Comparison of ENCODE assay signal across 28 cellular contexts in genomic region chr2:146666336-146666735, GRCh38.
DNase-seq lines count a peak whose midpoint lies in the region; ATAC-seq, FAIRE-seq and TF ChIP-seq lines count a peak whose summit lies in the region.
"Had no signal": no experiment of that assay in that cellular context is flagged by ENCODE, and none has a peak within 500 bp of the region (broad histone marks: within the 10 kb centered on the region; RNA-seq: fewer than 3 reads in every experiment).

No MANE protein-coding gene starts in this region.

- no peaks in the 10 kb centered on the region for H4K20me1 ChIP-seq in keratinocyte (ENCODE audit: control insufficient read depth, extremely low read depth, insufficient read depth, low read length)

- no peak overlapping the region for H3K9ac ChIP-seq in keratinocyte (ENCODE audit: control insufficient read depth, extremely low read depth, insufficient read depth, low read length)

- H3K9me3 ChIP-seq in keratinocyte (ENCODE audit: control insufficient read depth, low read depth, low read length) = no peaks in the 10 kb centered on the region
- H3K9me3 ChIP-seq: ascending aorta, uterus had no signal

- no peaks in the 10 kb centered on the region for H3K9me1 ChIP-seq in keratinocyte (ENCODE audit: control insufficient read depth, extremely low read depth, insufficient read depth, low read length)

- H2AFZ ChIP-seq in keratinocyte (ENCODE audit: control insufficient read depth, low read length) = no peak overlapping the region
- H2AFZ ChIP-seq: GM23338 had no signal

- H3K36me3 ChIP-seq in bronchial epithelial cell (ENCODE audit: control insufficient read depth, insufficient read depth, low read length) (no peaks in the 10 kb centered on the region), keratinocyte (ENCODE audit: control insufficient read depth in 2 of 2, extremely low read depth in 1 of 2, insufficient read depth in 2 of 2, low read length in 2 of 2) (no peaks in the 10 kb centered on the region)
- H3K36me3 ChIP-seq: ascending aorta, uterus had no signal

- TF ChIP-seq CTCF in bronchial epithelial cell (IDR thresholded peaks at IDR 0.05; ENCODE audit: insufficient read depth, low read length, severe bottlenecking) (no peak), keratinocyte (optimal IDR thresholded peaks at IDR 0.05 in 1 of 3, IDR thresholded peaks at IDR 0.05 in 1 of 3, conservative IDR thresholded peaks at IDR 0.05 in 1 of 3; ENCODE audit: extremely low read depth in 1 of 3, insufficient read depth in 2 of 3, low read length in 3 of 3) (no peak)

- dilution Hi-C loops in keratinocyte (cut with MboI; ENCODE audit: extremely low pct_ligation_motif_present, low sequenced_read_pairs) = no loop called here

- ATAC-seq in GM21360 (IDR thresholded peaks at IDR 0.05; ENCODE audit: unreplicated experiment) = no peak
- ATAC-seq: activated CD4-positive, CD25-positive, alpha-beta regulatory T cell treated with anti-CD3 and anti-CD28 coated beads, Interleukin-2, amount 50 U/mL, for 24 hours; GM12878; GM23338 had no signal

- H3K27ac ChIP-seq in keratinocyte (ENCODE audit: control insufficient read depth, insufficient read depth, low read length) = no peak overlapping the region
- H3K27ac ChIP-seq: ascending aorta, coronary artery, uterus had no signal

- H3K27me3 ChIP-seq in bronchial epithelial cell (ENCODE audit: control insufficient read depth, insufficient read depth, low read length) (no peaks in the 10 kb centered on the region), keratinocyte (ENCODE audit: control insufficient read depth, extremely low read depth, insufficient read depth, low read length) (no peaks in the 10 kb centered on the region)
- H3K27me3 ChIP-seq: ascending aorta, uterus had no signal

- H3K4me3 ChIP-seq in bronchial epithelial cell (ENCODE audit: low read depth, low read length) (no peak overlapping the region), keratinocyte (ENCODE audit: control insufficient read depth in 2 of 3, extremely low read depth in 1 of 3, insufficient read depth in 2 of 3, low read depth in 1 of 3, low read length in 3 of 3) (no peak overlapping the region)
- H3K4me3 ChIP-seq: ascending aorta, coronary artery, GM12878, GM23338, uterus had no signal

- peak; percentile 2 for DNase-seq in AG08395 (ENCODE audit: low spot score)
- peak; percentile 43 for DNase-seq in HT1080 (ENCODE audit: low read depth)
- peak; percentile 88 for DNase-seq in bronchial epithelial cell (ENCODE audit: low read depth)
- DNase-seq in keratinocyte (ENCODE audit: low read depth, low spot score) = no peak
- no peak for DNase-seq in HuH-7 (ENCODE audit: low spot score)
- DNase-seq in activated CD4-positive, CD25-positive, alpha-beta regulatory T cell (lab: John Stamatoyannopoulos, UW) = no peak
- DNase-seq in C1 segment of cervical spinal cord (lab: John Stamatoyannopoulos, UW) = no peak
- DNase-seq: activated naive CD4-positive, alpha-beta T cell treated with anti-CD3 and anti-CD28 coated beads, Interleukin-2, amount 10 ng/mL, durations not matched to agents 7 days and 5 days; activated T-cell treated with anti-CD3 and anti-CD28 coated beads, Interleukin-2, amount 50 U/mL, for 24 hours; hippocampal formation; Kasumi-1; kidney; naive B cell; NCI-H1092 treated with DMSO at 0.1 percent for 48 hours; NCI-H2029 treated with DMSO at 0.1 percent for 48 hours; NCI-H510A treated with DMSO at 0.1 percent for 48 hours; RPMI8226; stimulated activated CD4-positive, alpha-beta T cell treated with anti-CD3 and anti-CD28 coated beads, Interleukin-15, amount 100 ng/mL, for 24 hours; substantia nigra; T1000; uterus had no signal

- no peak overlapping the region for H3K4me2 ChIP-seq in keratinocyte (ENCODE audit: control insufficient read depth, extremely low read depth, insufficient read depth, low read depth, low read length)
- H3K4me2 ChIP-seq: GM23338 had no signal

- no peaks in the 10 kb centered on the region for H3K4me1 ChIP-seq in keratinocyte (ENCODE audit: control insufficient read depth, extremely low read depth, insufficient read depth, low read length)
- H3K4me1 ChIP-seq: ascending aorta, uterus had no signal

- no peak for FAIRE-seq in bronchial epithelial cell (lab: Jason Lieb, UNC)
- peak; percentile 43 for FAIRE-seq in keratinocyte (lab: Jason Lieb, UNC)
- FAIRE-seq: endometrium, GM12878, kidney had no signal

- no peaks in the 10 kb centered on the region for H3K79me2 ChIP-seq in keratinocyte (ENCODE audit: control insufficient read depth, insufficient read depth, low read length)

Comparison
In these comparisons a context has a peak if more than half of its experiments do, and no peak if none do; other contexts are left out.
1. DNase-seq: peak in AG08395 (single experiment), HT1080 (single experiment) and bronchial epithelial cell (single experiment); none in keratinocyte (single experiment), HuH-7 (single experiment), activated CD4-positive, CD25-positive, alpha-beta regulatory T cell (0 of 4) and C1 segment of cervical spinal cord (0 of 14).